Comparison of ENCODE assay signal across 1 cellular context in genomic region chr16:67163164-67163902, GRCh38.
TF ChIP-seq lines count a peak whose summit lies in the region.

No MANE protein-coding gene starts in this region.

TF ChIP-seq in IMR-90, 13 proteins besides CTCF, POLR2A, EP300 and RAD21 (continued from another document):
- TF ChIP-seq CEBPB (IDR thresholded peaks at IDR 0.05; ENCODE audit: low read depth, low read length) (no peak), MXI1 (IDR thresholded peaks at IDR 0.05; ENCODE audit: borderline replicate concordance, low read depth, low read length) (no peak), USF2 (IDR thresholded peaks at IDR 0.05; ENCODE audit: low read depth, low read length) (no peak), RCOR1 (IDR thresholded peaks at IDR 0.05; ENCODE audit: insufficient replicate concordance, low read length) (no peak), NFE2L2 (IDR thresholded peaks at IDR 0.05; ENCODE audit: low read depth, low read length) (no peak), RFX5 (IDR thresholded peaks at IDR 0.05; ENCODE audit: low read depth, low read length) (no peak), SMC3 (IDR thresholded peaks at IDR 0.05; ENCODE audit: low read depth, low read length) (no peak), FOS (IDR thresholded peaks at IDR 0.05; ENCODE audit: low read depth, low read length) (no peak), ELK1 (IDR thresholded peaks at IDR 0.05; ENCODE audit: borderline replicate concordance, low read depth, low read length) (no peak), BHLHE40 (IDR thresholded peaks at IDR 0.05; ENCODE audit: low read depth, low read length) (no peak), MAZ (IDR thresholded peaks at IDR 0.05; ENCODE audit: borderline replicate concordance, low read depth, low read length) (no peak), CHD1 (IDR thresholded peaks at IDR 0.05; ENCODE audit: low read depth, low read length) (no peak)
